15 cellular contexts compared by ENCODE assay signal in genomic region chr4:74608151-74608949, GRCh38.
DNase-seq lines count a peak whose midpoint lies in the region; TF ChIP-seq lines count a peak whose summit lies in the region.
"Had no signal": no experiment of that assay in that cellular context is flagged by ENCODE, and none has a peak within 500 bp of the region (broad histone marks: within the 10 kb centered on the region; RNA-seq: fewer than 3 reads in every experiment).

No MANE protein-coding gene starts in this region.

- H3K4me2 ChIP-seq in osteoblast (ENCODE audit: insufficient read depth, low read length), result no peak overlapping the region

- H2AFZ ChIP-seq in osteoblast (ENCODE audit: low read length), result no peak overlapping the region

- no peaks in the 10 kb centered on the region for H4K20me1 ChIP-seq in osteoblast (ENCODE audit: insufficient read depth, low read length)

- no peaks in the 10 kb centered on the region for H3K4me1 ChIP-seq in osteoblast (ENCODE audit: insufficient read depth, low read length)
- H3K4me1 ChIP-seq: spleen had no signal

- H3K79me2 ChIP-seq in osteoblast (ENCODE audit: insufficient read depth, low read length), result no peaks in the 10 kb centered on the region

- H3K27me3 ChIP-seq in osteoblast (ENCODE audit: insufficient read depth, low read length), result peaks cover 35% of the 10 kb centered on the region
- H3K27me3 ChIP-seq: spleen had no signal

- TF ChIP-seq CTCF in fibroblast of mammary gland (conservative IDR thresholded peaks at IDR 0.05; ENCODE audit: control insufficient read depth, insufficient read depth, low read depth, low read length) (no peak), osteoblast (IDR thresholded peaks at IDR 0.05; ENCODE audit: extremely low read depth, low read depth, low read length) (no peak)

- no peaks in the 10 kb centered on the region for H3K36me3 ChIP-seq in osteoblast (ENCODE audit: insufficient read depth, low read length)
- H3K36me3 ChIP-seq: spleen had no signal

- H3K9me3 ChIP-seq in osteoblast (ENCODE audit: low read depth, low read length), result no peaks in the 10 kb centered on the region
- H3K9me3 ChIP-seq: spleen had no signal

- no peak overlapping the region for H3K4me3 ChIP-seq in fibroblast of mammary gland (ENCODE audit: control insufficient read depth, low read depth, low read length)
- no peak overlapping the region for H3K4me3 ChIP-seq in osteoblast (ENCODE audit: insufficient read depth, low read length)
- H3K4me3 ChIP-seq: spleen had no signal

- H3K27ac ChIP-seq in osteoblast (ENCODE audit: low read depth, low read length), result no peak overlapping the region
- H3K27ac ChIP-seq: spleen, VCaP had no signal

- DNase-seq in ELR (ENCODE audit: low read depth) (peak; percentile 64), RKO (ENCODE audit: low spot score) (peak; percentile 59), fibroblast of mammary gland (ENCODE audit: low read depth) (peak; percentile 82), osteoblast (ENCODE audit: insufficient read length, low spot score, missing footprints) (peak; percentile 10), cerebellar cortex (ENCODE audit: low spot score) (no peak), SIG-M5 (lab: John Stamatoyannopoulos, UW) (no peak), COLO829 (ENCODE audit: low spot score) (no peak)
- DNase-seq in NK-92 treated with Interleukin-12 subunit alpha and Interleukin-12 subunit beta, amount 100 ng/mL, for 24 hours (lab: John Stamatoyannopoulos, UW), result no peak
- DNase-seq: activated CD8-positive, alpha-beta T cell treated with anti-CD3 and anti-CD28 coated beads, Interleukin-2, amount 10 ng/mL, durations not matched to agents 7 days and 5 days; hippocampal formation; NCI-H187 treated with DMSO at 0.1 percent for 48 hours; NCI-H526; spleen; stimulated activated naive B cell treated with anti-CD40 and anti-IgM and Interleukin-4, amounts not matched to agents 10 μg/mL and 1 μg/mL and 100 μg/mL, for 72 hours had no signal

Comparison
In these comparisons a context has a peak if more than half of its experiments do, and no peak if none do; other contexts are left out.
1. DNase-seq: peak in ELR (single experiment), RKO (single experiment), fibroblast of mammary gland (single experiment) and osteoblast (single experiment); none in cerebellar cortex (single experiment), SIG-M5 (single experiment), NK-92 treated with Interleukin-12 subunit alpha and Interleukin-12 subunit beta, amount 100 ng/mL, for 24 hours (single experiment) and COLO829 (single experiment).